Comparison of ENCODE assay signal across 24 cellular contexts in the genomic region with DNA sequence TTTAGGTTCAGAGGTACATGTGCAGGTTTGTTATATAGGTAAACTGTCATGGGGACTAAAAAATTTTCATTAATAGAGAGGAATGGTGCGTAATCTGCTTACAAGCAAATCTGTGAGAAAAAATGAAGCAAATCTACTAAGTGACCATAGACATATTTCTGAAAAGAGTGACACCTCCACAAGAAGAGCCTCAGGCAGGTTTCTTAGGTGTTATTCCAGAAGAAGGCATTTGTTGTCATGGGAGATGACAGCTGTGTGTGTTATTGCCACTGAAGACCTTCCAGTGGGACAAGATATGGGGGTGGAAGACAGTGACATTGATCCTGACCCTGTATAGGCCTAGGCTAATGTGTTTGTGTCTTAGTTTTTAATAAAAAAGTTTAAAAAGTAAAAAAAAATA.
A peak's percentile ranks its signal among the peaks of the same experiment; 100 is the strongest.
DNase-seq lines count a peak whose midpoint lies in the region; ATAC-seq and TF ChIP-seq lines count a peak whose summit lies in the region.
"Had no signal": no experiment of that assay in that cellular context is flagged by ENCODE, and none has a peak within 500 bp of the region (broad histone marks: within the 10 kb centered on the region; RNA-seq: fewer than 3 reads in every experiment).

No MANE protein-coding gene starts in this region.

- DNase-seq in RWPE2 (ENCODE audit: low spot score) (no peak), mammary epithelial cell (no peak), hepatocyte (ENCODE audit: low spot score) (no peak), midbrain (lab: John Stamatoyannopoulos, UW) (no peak)
- DNase-seq in activated effector memory CD4-positive, alpha-beta T cell treated with Interleukin-2 at 50 U/mL for 16 hours: no peak
- DNase-seq: 8988T; ACHN; BE2C; C1 segment of cervical spinal cord; CD4-positive, alpha-beta memory T cell; CD4-positive, CD25-positive, alpha-beta regulatory T cell; CD8-positive, alpha-beta memory T cell; COR-L47; DMS 273 treated with DMSO at 0.1 percent for 48 hours; DMS153; DMS53; DMS79; DND-41; EL; GDM1 had no signal

- in situ Hi-C loops in mammary epithelial cell (cut with MboI; ENCODE audit: low sequenced_read_pairs in 2 of 2): no loop called here

- dilution Hi-C loops in mammary epithelial cell (cut with HindIII; ENCODE audit: low sequenced_read_pairs): no loop called here

- H3K27me3 ChIP-seq in RWPE2 (ENCODE audit: insufficient read depth, poor library complexity, severe bottlenecking) (no peaks in the 10 kb centered on the region), mammary epithelial cell (ENCODE audit: insufficient read depth, low read length) (no peaks in the 10 kb centered on the region), hepatocyte (no peaks in the 10 kb centered on the region)
- H3K27me3 ChIP-seq: BE2C, BLaER1 had no signal

- no peak overlapping the region for H3K4me3 ChIP-seq in RWPE2 (ENCODE audit: severe bottlenecking)
- H3K4me3 ChIP-seq in mammary epithelial cell (replicated peaks in 1 of 3; ENCODE audit: insufficient read depth in 1 of 3, low read depth in 2 of 3, low read length in 3 of 3): no peak overlapping the region
- H3K4me3 ChIP-seq in hepatocyte: no peak overlapping the region
- H3K4me3 ChIP-seq: BLaER1, GM12878 had no signal

- H3K36me3 Mint-ChIP-seq in activated T-helper 17 cell treated with anti-CD3 and anti-CD28 coated beads, Interleukin-2, amount 50 U/mL, for 72 hours (ENCODE audit: low read depth): no peaks in the 10 kb centered on the region
- H3K36me3 Mint-ChIP-seq: CD14-positive monocyte; CD4-positive, alpha-beta memory T cell; CD4-positive, CD25-positive, alpha-beta regulatory T cell had no signal

- H2AFZ ChIP-seq in mammary epithelial cell (ENCODE audit: low read depth, low read length) (no peak overlapping the region), hepatocyte (no peak overlapping the region)

- intact Hi-C loops in mammary epithelial cell (cut with micrococcal nuclease): loop anchor here (10.0 kb wide), 1 partner anchor 163 kb away; the partner anchor contains the start of gene RARS1

- H3K9ac ChIP-seq in mammary epithelial cell (ENCODE audit: insufficient read depth, low read length): no peak overlapping the region
- H3K9ac ChIP-seq: BLaER1 had no signal

- H3K36me3 ChIP-seq in RWPE2 (ENCODE audit: low read depth): no peaks in the 10 kb centered on the region
- no peaks in the 10 kb centered on the region for H3K36me3 ChIP-seq in mammary epithelial cell (ENCODE audit: insufficient read depth, low read length)
- H3K36me3 ChIP-seq in hepatocyte (replicated peaks; ENCODE audit: insufficient read depth, low read depth): no peaks in the 10 kb centered on the region
- H3K36me3 ChIP-seq: BLaER1 had no signal

- peaks cover 5% of the 10 kb centered on the region for H3K9me3 ChIP-seq in RWPE2 (ENCODE audit: severe bottlenecking)
- H3K9me3 ChIP-seq in mammary epithelial cell (replicated peaks; ENCODE audit: insufficient read depth, low read length): no peaks in the 10 kb centered on the region
- no peaks in the 10 kb centered on the region for H3K9me3 ChIP-seq in hepatocyte (ENCODE audit: low read depth)
- H3K9me3 ChIP-seq: BE2C, BLaER1 had no signal

- H4K20me1 ChIP-seq in mammary epithelial cell (ENCODE audit: insufficient read depth, low read length) (no peaks in the 10 kb centered on the region), hepatocyte (ENCODE audit: insufficient read depth, poor library complexity, severe bottlenecking) (no peaks in the 10 kb centered on the region)
- H4K20me1 ChIP-seq: BLaER1 had no signal

- H3K9me3 Mint-ChIP-seq in activated T-helper 17 cell treated with anti-CD3 and anti-CD28 coated beads, Interleukin-2, amount 50 U/mL, for 72 hours: no peaks in the 10 kb centered on the region

- BruUV-seq in mammary epithelial cell (replicated peaks; lab: Mats Ljungman, UMichigan): no TSS peak

- TF ChIP-seq CTCF in RWPE2 (IDR thresholded peaks at IDR 0.05; ENCODE audit: poor library complexity, severe bottlenecking) (no peak), mammary epithelial cell (conservative IDR thresholded peaks at IDR 0.05 in 1 of 2, IDR thresholded peaks at IDR 0.05 in 1 of 2; ENCODE audit: extremely low read depth in 1 of 2, insufficient read depth in 1 of 2, low read depth in 1 of 2, low read length in 2 of 2) (no peak), hepatocyte (IDR thresholded peaks at IDR 0.05; ENCODE audit: poor library complexity) (no peak)

- no peak for ATAC-seq in RWPE2 (ENCODE audit: low read depth)
- ATAC-seq in activated T-helper 17 cell treated with anti-CD3 and anti-CD28 coated beads, Interleukin-2, amount 50 U/mL, for 72 hours (replicated peaks): no peak
- ATAC-seq: GM12878 had no signal

- H3K79me2 ChIP-seq in mammary epithelial cell (ENCODE audit: insufficient read depth, low read length) (no peaks in the 10 kb centered on the region), hepatocyte (no peaks in the 10 kb centered on the region)

- H3K4me1 ChIP-seq in RWPE2 (ENCODE audit: insufficient read depth, poor library complexity, severe bottlenecking): peaks cover 50% of the 10 kb centered on the region
- peaks cover 46% of the 10 kb centered on the region for H3K4me1 ChIP-seq in mammary epithelial cell (ENCODE audit: insufficient read depth, low read length)
- H3K4me1 ChIP-seq in hepatocyte (ENCODE audit: insufficient read depth): peaks cover 1% of the 10 kb centered on the region
- H3K4me1 ChIP-seq: BLaER1 had no signal

- no peak overlapping the region for H3K4me2 ChIP-seq in mammary epithelial cell (ENCODE audit: insufficient read depth, low read depth, low read length)
- H3K4me2 ChIP-seq in hepatocyte: no peak overlapping the region
- H3K4me2 ChIP-seq: BLaER1 had no signal

- 100% methylated on average over 1 of the region's 1 CpG for WGBS in mammary epithelial cell (ENCODE audit: low coverage, missing lambda C conversion rate)
- 100% methylated on average over 1 of the region's 1 CpG for WGBS in hepatocyte (ENCODE audit: low lambda C conversion rate, missing lambda C conversion rate)

- no peak overlapping the region for H3K27ac Mint-ChIP-seq in activated T-helper 17 cell treated with anti-CD3 and anti-CD28 coated beads, Interleukin-2, amount 50 U/mL, for 72 hours
- H3K27ac Mint-ChIP-seq: CD14-positive monocyte; CD4-positive, alpha-beta memory T cell; CD4-positive, CD25-positive, alpha-beta regulatory T cell; CD8-positive, alpha-beta memory T cell had no signal

- H3K4me1 Mint-ChIP-seq in activated T-helper 17 cell treated with anti-CD3 and anti-CD28 coated beads, Interleukin-2, amount 50 U/mL, for 72 hours: no peaks in the 10 kb centered on the region
- H3K4me1 Mint-ChIP-seq: CD4-positive, alpha-beta memory T cell; CD4-positive, CD25-positive, alpha-beta regulatory T cell; CD8-positive, alpha-beta memory T cell had no signal

- CTCF ChIA-PET in mammary epithelial cell (lab: Charles Lee; ENCODE audit: low non-redundant PET): no interaction called here

- H3K9me2 ChIP-seq in hepatocyte (replicated peaks; ENCODE audit: insufficient read depth): no peaks in the 10 kb centered on the region

- H3K27ac ChIP-seq in RWPE2 (ENCODE audit: poor library complexity, severe bottlenecking) (peak overlapping the region; percentile 89), mammary epithelial cell (ENCODE audit: insufficient read depth, low read depth, low read length) (peak overlapping the region; percentile 81), hepatocyte (peak overlapping the region; percentile 67)
- H3K27ac ChIP-seq: BLaER1 had no signal

- H3K4me3 Mint-ChIP-seq in activated T-helper 17 cell treated with anti-CD3 and anti-CD28 coated beads, Interleukin-2, amount 50 U/mL, for 72 hours: no peak overlapping the region
- H3K4me3 Mint-ChIP-seq: CD14-positive monocyte; CD4-positive, alpha-beta memory T cell; CD4-positive, CD25-positive, alpha-beta regulatory T cell; CD8-positive, alpha-beta memory T cell had no signal

- peaks cover 10% of the 10 kb centered on the region for H3K27me3 Mint-ChIP-seq in activated T-helper 17 cell treated with anti-CD3 and anti-CD28 coated beads, Interleukin-2, amount 50 U/mL, for 72 hours
